In the genomic region with DNA sequence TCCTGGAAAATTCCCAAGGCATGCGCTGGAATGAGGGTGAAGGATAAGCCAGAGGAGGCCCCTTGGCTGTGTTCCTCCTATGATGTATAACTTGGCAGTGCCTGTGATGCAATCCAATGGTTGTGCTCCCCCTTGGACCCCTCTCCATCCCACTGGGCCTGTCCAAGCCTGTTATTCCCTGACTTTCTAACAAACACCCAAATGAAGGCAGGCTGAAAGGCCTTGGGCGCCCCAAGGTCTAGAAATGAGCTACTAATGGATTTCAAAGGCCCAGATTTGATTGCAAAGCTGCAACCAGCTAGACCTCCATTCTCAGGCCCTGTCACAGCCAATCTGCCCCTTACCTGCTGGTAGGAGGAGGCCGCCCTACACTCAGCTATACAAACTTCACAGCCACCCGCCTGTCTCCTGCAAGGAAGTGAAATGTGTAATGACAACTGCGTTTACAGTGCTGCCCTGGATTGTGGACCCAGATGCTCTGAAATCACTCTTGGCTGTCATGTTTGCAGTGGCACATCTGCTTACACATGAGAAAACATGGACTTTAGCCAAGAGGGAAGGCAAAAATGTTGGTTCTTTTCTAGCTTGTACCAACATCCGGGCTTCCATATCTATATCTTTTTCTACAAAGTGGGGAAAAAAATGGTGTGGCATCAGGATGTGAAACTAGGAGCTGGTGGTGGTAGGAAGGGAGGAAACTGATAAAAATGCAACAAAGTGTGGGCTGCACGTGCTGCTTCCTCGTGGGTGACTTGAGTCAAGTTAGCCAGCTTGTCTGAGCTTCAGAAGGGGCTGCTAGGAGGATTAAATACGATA, we compare ENCODE assay signal across 21 cellular contexts.
DNase-seq lines count a peak whose midpoint lies in the region; ATAC-seq lines count a peak whose summit lies in the region.
"Had no signal": no experiment of that assay in that cellular context is flagged by ENCODE, and none has a peak within 500 bp of the region (broad histone marks: within the 10 kb centered on the region; RNA-seq: fewer than 3 reads in every experiment).

No MANE protein-coding gene starts in this region.

- H3K4me1 ChIP-seq in BLaER1 treated with 17β-estradiol and CSF1 and Interleukin-3, amounts not matched to agents 10 nM and 100 nM = peaks cover 12 to 22% (median 20%) of the 10 kb centered on the region in 10 experiments; a peak in 18 of 20 replicates
- H3K4me1 ChIP-seq in duodenal mucosa (ENCODE audit: control insufficient read depth in 1 of 2, insufficient read depth in 2 of 2, low read length in 2 of 2) (peaks cover 29 to 46% of the 10 kb centered on the region in 2 donors), neuronal stem cell (ENCODE audit: control insufficient read depth in 2 of 2, insufficient read depth in 1 of 2, low read depth in 1 of 2, low read length in 2 of 2) (peaks cover 0 to 2% of the 10 kb centered on the region in 2 donors)
- H3K4me1 ChIP-seq: lower lobe of right lung had no signal

- no peak overlapping the region for H3K18ac ChIP-seq in neuronal stem cell (ENCODE audit: low read length)

- no peak overlapping the region for H3K9ac ChIP-seq in BLaER1 treated with 17β-estradiol and CSF1 and Interleukin-3, amounts not matched to agents 10 nM and 100 nM
- peak overlapping the region in 1 of 2 donors; percentile 22 for H3K9ac ChIP-seq in duodenal mucosa (ENCODE audit: low read depth in 1 of 2, low read length in 2 of 2)
- H3K9ac ChIP-seq in neuronal stem cell (ENCODE audit: low read depth, low read length, poor library complexity) = no peak overlapping the region

- H3K9me3 ChIP-seq in BLaER1 treated with 17β-estradiol and CSF1 and Interleukin-3, amounts not matched to agents 10 nM and 100 nM (replicated peaks in 1 of 11) = no peaks in the 10 kb centered on the region
- H3K9me3 ChIP-seq in duodenal mucosa (ENCODE audit: control insufficient read depth in 1 of 2, low read length in 2 of 2) (no peaks in the 10 kb centered on the region), neuronal stem cell (replicated peaks in 1 of 2; ENCODE audit: control insufficient read depth in 2 of 2, insufficient read depth in 1 of 2, low read depth in 1 of 2, low read length in 2 of 2) (no peaks in the 10 kb centered on the region)
- H3K9me3 ChIP-seq: lower lobe of right lung, right atrium auricular region had no signal

- ATAC-seq in HG02571 (IDR thresholded peaks at IDR 0.05; ENCODE audit: unreplicated experiment) = no peak
- ATAC-seq: activated naive CD4-positive, alpha-beta T cell treated with anti-CD3 and anti-CD28 coated beads, Interleukin-2, amount 50 U/mL, for 72 hours; foreskin keratinocyte; lower lobe of right lung had no signal

- no peak overlapping the region for H2BK12ac ChIP-seq in neuronal stem cell (ENCODE audit: low read length)

- H3K4me3 ChIP-seq in BLaER1 treated with 17β-estradiol and CSF1 and Interleukin-3, amounts not matched to agents 10 nM and 100 nM = no peak overlapping the region
- no peak overlapping the region for H3K4me3 ChIP-seq in duodenal mucosa (ENCODE audit: low read depth in 1 of 2, low read length in 2 of 2)
- no peak overlapping the region for H3K4me3 ChIP-seq in neuronal stem cell (ENCODE audit: low read length in 2 of 2)
- H3K4me3 ChIP-seq: lower lobe of right lung, right atrium auricular region, SK-N-MC had no signal

- no peak overlapping the region for H2AK5ac ChIP-seq in neuronal stem cell (ENCODE audit: low read depth, low read length)

- no peak overlapping the region for H4K8ac ChIP-seq in neuronal stem cell (ENCODE audit: low read depth, low read length)

- H2AFZ ChIP-seq in neuronal stem cell (ENCODE audit: low read length) = no peak overlapping the region

- H3K27ac ChIP-seq in BLaER1 treated with 17β-estradiol and CSF1 and Interleukin-3, amounts not matched to agents 10 nM and 100 nM = no peak overlapping the region
- H3K27ac ChIP-seq in duodenal mucosa (ENCODE audit: low read depth, low read length) (peak overlapping the region; percentile 61), neuronal stem cell (replicated peaks; ENCODE audit: low read length) (no peak overlapping the region)
- H3K27ac ChIP-seq: foreskin keratinocyte, lower lobe of right lung, right atrium auricular region, RWPE1, SK-N-MC had no signal

- peak; percentile 87 for DNase-seq in NCI-H2029 (lab: John Stamatoyannopoulos, UW)
- DNase-seq in neuronal stem cell (ENCODE audit: low spot score) = no peak
- no peak for DNase-seq in dermis blood vessel endothelial cell
- DNase-seq in NCI-H748 treated with DMSO at 0.1 percent for 48 hours (lab: John Stamatoyannopoulos, UW) = no peak
- DNase-seq: activated CD4-positive, alpha-beta T cell treated with anti-CD3 and anti-CD28 coated beads, Interleukin-2, amount 50 U/mL, for 1 hour; cerebellar nuclear complex; effector CD4-positive, alpha-beta T cell; erythroblast; hippocampal formation; lower lobe of right lung; MV-4-11; NCI-H345; T-helper 2 cell had no signal

- no peak overlapping the region for H3K4ac ChIP-seq in neuronal stem cell (ENCODE audit: low read length)

- no peak overlapping the region for H3K14ac ChIP-seq in neuronal stem cell (ENCODE audit: low read length)

- peak overlapping the region; percentile 22 for H2BK15ac ChIP-seq in neuronal stem cell (ENCODE audit: low read length)

- peak overlapping the region; percentile 1 to 61 (median 21); a peak in 13 of 22 replicates for H3K4me2 ChIP-seq in BLaER1 treated with 17β-estradiol and CSF1 and Interleukin-3, amounts not matched to agents 10 nM and 100 nM
- H3K4me2 ChIP-seq in neuronal stem cell (ENCODE audit: insufficient read depth, low read length, poor library complexity, severe bottlenecking) = no peak overlapping the region

- H3K36me3 ChIP-seq in BLaER1 treated with 17β-estradiol and CSF1 and Interleukin-3, amounts not matched to agents 10 nM and 100 nM = no peaks in the 10 kb centered on the region
- H3K36me3 ChIP-seq in duodenal mucosa (ENCODE audit: control insufficient read depth in 1 of 2, insufficient read depth in 2 of 2, low read length in 2 of 2) (no peaks in the 10 kb centered on the region), neuronal stem cell (replicated peaks in 1 of 2; ENCODE audit: control insufficient read depth in 2 of 2, insufficient read depth in 2 of 2, low read length in 2 of 2) (no peaks in the 10 kb centered on the region)
- H3K36me3 ChIP-seq: lower lobe of right lung, right atrium auricular region had no signal

- no peak overlapping the region for H3K23ac ChIP-seq in neuronal stem cell (ENCODE audit: low read depth, low read length, poor library complexity)

- H3K79me1 ChIP-seq in neuronal stem cell (ENCODE audit: low read depth, low read length) = no peaks in the 10 kb centered on the region

- WGBS in neuronal stem cell (ENCODE audit: extremely low coverage in 2 of 2, insufficient read length in 2 of 2, insufficient replicate concordance in 1 of 2), 2 donors = no CpG with 5 or more reads among the region's 9 CpGs

- H4K91ac ChIP-seq in neuronal stem cell (ENCODE audit: low read depth, low read length, poor library complexity) = no peak overlapping the region

- H2BK5ac ChIP-seq in neuronal stem cell (ENCODE audit: low read length) = no peak overlapping the region

- H2BK120ac ChIP-seq in neuronal stem cell (ENCODE audit: low read depth, low read length) = no peak overlapping the region

- H3K27me3 ChIP-seq in BLaER1 treated with 17β-estradiol and CSF1 and Interleukin-3, amounts not matched to agents 10 nM and 100 nM = no peaks in the 10 kb centered on the region
- H3K27me3 ChIP-seq in duodenal mucosa (ENCODE audit: control insufficient read depth in 1 of 2, insufficient read depth in 2 of 2, low read length in 2 of 2) = no peaks in the 10 kb centered on the region
- H3K27me3 ChIP-seq in neuronal stem cell (ENCODE audit: control insufficient read depth in 3 of 3, insufficient read depth in 3 of 3, low read depth in 1 of 3, low read length in 3 of 3) = peaks cover 0 to 2% (median 0%) of the 10 kb centered on the region in 3 experiments
- H3K27me3 ChIP-seq: foreskin keratinocyte, right atrium auricular region had no signal

- no peaks in the 10 kb centered on the region for H4K20me1 ChIP-seq in BLaER1 treated with 17β-estradiol and CSF1 and Interleukin-3, amounts not matched to agents 10 nM and 100 nM
